ENCODE assay signal across 23 cellular contexts in the genomic region with DNA sequence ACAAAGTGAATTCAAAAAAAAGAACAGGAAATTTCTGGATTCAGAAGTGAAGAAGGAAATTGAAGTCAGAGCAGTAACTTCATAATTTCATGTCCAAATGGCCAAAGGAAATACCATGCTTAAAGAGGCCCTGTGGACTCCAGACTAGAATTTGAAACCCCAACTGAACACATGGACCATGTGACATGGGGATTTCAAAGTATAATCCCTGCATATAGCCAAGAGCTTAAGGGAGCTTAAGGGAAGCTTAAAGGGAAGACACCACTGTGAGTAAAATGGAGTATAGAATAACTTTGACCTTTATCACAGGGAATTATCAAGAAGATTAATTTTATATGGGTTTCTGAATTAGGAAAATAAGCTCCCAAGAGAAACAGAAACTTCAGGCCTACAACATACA.
A peak's percentile ranks its signal among the peaks of the same experiment; 100 is the strongest.
DNase-seq lines count a peak whose midpoint lies in the region; ATAC-seq, FAIRE-seq and TF ChIP-seq lines count a peak whose summit lies in the region.
"Had no signal": no experiment of that assay in that cellular context is flagged by ENCODE, and none has a peak within 500 bp of the region (broad histone marks: within the 10 kb centered on the region; RNA-seq: fewer than 3 reads in every experiment).

No MANE protein-coding gene starts in this region.

- H3K9me3 ChIP-seq in WERI-Rb-1 (ENCODE audit: severe bottlenecking) = no peaks in the 10 kb centered on the region
- H3K9me3 ChIP-seq in smooth muscle cell (replicated peaks; ENCODE audit: low read depth) = no peaks in the 10 kb centered on the region
- no peaks in the 10 kb centered on the region for H3K9me3 ChIP-seq in gastrocnemius medialis
- H3K9me3 ChIP-seq: A549, BE2C, Caco-2, HAP-1 had no signal

- peak; percentile 98 for FAIRE-seq in D721Med (lab: Jason Lieb, UNC)
- FAIRE-seq: A549, G401.6, GM12892, H54 had no signal

- H3K79me2 ChIP-seq in smooth muscle cell (ENCODE audit: low read depth) = no peaks in the 10 kb centered on the region

- DNase-seq in D721Med (ENCODE audit: insufficient read length, low spot score) (peak; percentile 18), NCI-H82 (lab: John Stamatoyannopoulos, UW) (peak; percentile 91), WERI-Rb-1 (peak; percentile 14), smooth muscle cell (lab: John Stamatoyannopoulos, UW; ENCODE audit: unreplicated experiment) (no peak), cerebellum (ENCODE audit: low spot score) (no peak), HK-2 (ENCODE audit: unreplicated experiment) (no peak), gastrocnemius medialis (no peak)
- DNase-seq: 8988T; ACHN; AML-193; BE2C; Caco-2; CD4-positive, alpha-beta memory T cell; DMS153; DND-41; GOT3; HFFc6 had no signal

- no peak overlapping the region for H3K27ac ChIP-seq in WERI-Rb-1
- no peak overlapping the region for H3K27ac ChIP-seq in smooth muscle cell (ENCODE audit: low read depth)
- H3K27ac ChIP-seq in gastrocnemius medialis = no peak overlapping the region
- H3K27ac ChIP-seq: A549; BLaER1 treated with 17β-estradiol and CSF1 and Interleukin-3, amounts not matched to agents 10 nM and 100 nM had no signal

- no peaks in the 10 kb centered on the region for H3K27me3 ChIP-seq in WERI-Rb-1 (ENCODE audit: insufficient read depth, low read depth, severe bottlenecking)
- peaks cover 33% of the 10 kb centered on the region for H3K27me3 ChIP-seq in smooth muscle cell (ENCODE audit: low read depth)
- no peaks in the 10 kb centered on the region for H3K27me3 ChIP-seq in gastrocnemius medialis
- H3K27me3 ChIP-seq: BE2C; BLaER1 treated with 17β-estradiol and CSF1 and Interleukin-3, amounts not matched to agents 10 nM and 100 nM had no signal

- H3K9ac ChIP-seq in smooth muscle cell (ENCODE audit: low read depth) = no peak overlapping the region
- H3K9ac ChIP-seq: BLaER1 treated with 17β-estradiol and CSF1 and Interleukin-3, amounts not matched to agents 10 nM and 100 nM had no signal

- intact Hi-C loops in gastrocnemius medialis (cut with DNase I; ENCODE audit: low total_unique reads) = no loop called here

- ATAC-seq in gastrocnemius medialis = no peak
- ATAC-seq: A549 had no signal

- H3K4me2 ChIP-seq in smooth muscle cell = peak overlapping the region; percentile 33
- H3K4me2 ChIP-seq: A549; BLaER1 treated with 17β-estradiol and CSF1 and Interleukin-3, amounts not matched to agents 10 nM and 100 nM had no signal

- no peak overlapping the region for H3K4me3 ChIP-seq in WERI-Rb-1 (ENCODE audit: low read depth, low read length)
- no peak overlapping the region for H3K4me3 ChIP-seq in smooth muscle cell
- H3K4me3 ChIP-seq in gastrocnemius medialis = no peak overlapping the region
- H3K4me3 ChIP-seq: A549; BLaER1 treated with 17β-estradiol and CSF1 and Interleukin-3, amounts not matched to agents 10 nM and 100 nM; HAP-1 had no signal

- TF ChIP-seq POLR2A in gastrocnemius medialis (IDR thresholded peaks at IDR 0.05) = no peak

- H2AFZ ChIP-seq in smooth muscle cell (ENCODE audit: low read depth) = no peak overlapping the region

- H3F3A ChIP-seq in smooth muscle cell (ENCODE audit: low read depth) = no peaks in the 10 kb centered on the region

- H3K36me3 ChIP-seq in WERI-Rb-1 (no peaks in the 10 kb centered on the region), smooth muscle cell (ENCODE audit: low read depth) (no peaks in the 10 kb centered on the region), gastrocnemius medialis (no peaks in the 10 kb centered on the region)
- H3K36me3 ChIP-seq: BE2C; BLaER1 treated with 17β-estradiol and CSF1 and Interleukin-3, amounts not matched to agents 10 nM and 100 nM; HAP-1 had no signal

- in situ Hi-C loops in gastrocnemius medialis (cut with MboI; ENCODE audit: low sequenced_read_pairs in 4 of 4) = no loop called here

- H4K20me1 ChIP-seq in smooth muscle cell (ENCODE audit: low read depth) = no peaks in the 10 kb centered on the region
- H4K20me1 ChIP-seq: BLaER1 treated with 17β-estradiol and CSF1 and Interleukin-3, amounts not matched to agents 10 nM and 100 nM had no signal

- H3K4me1 ChIP-seq in smooth muscle cell (ENCODE audit: low read depth) (no peaks in the 10 kb centered on the region), gastrocnemius medialis (no peaks in the 10 kb centered on the region)
- H3K4me1 ChIP-seq: A549; BE2C; BLaER1 treated with 17β-estradiol and CSF1 and Interleukin-3, amounts not matched to agents 10 nM and 100 nM; Caco-2; HAP-1 had no signal

- no peak for TF ChIP-seq CTCF in D721Med (IDR thresholded peaks at IDR 0.05; ENCODE audit: insufficient read depth, missing control alignments)
- no peak for TF ChIP-seq CTCF in WERI-Rb-1 (IDR thresholded peaks at IDR 0.05; ENCODE audit: low read depth, low read length)
- no peak for TF ChIP-seq CTCF in smooth muscle cell (IDR thresholded peaks at IDR 0.05; ENCODE audit: borderline replicate concordance, insufficient read depth, poor library complexity, severe bottlenecking)
- TF ChIP-seq CTCF in gastrocnemius medialis (IDR thresholded peaks at IDR 0.05 in 4 of 5, conservative IDR thresholded peaks at IDR 0.05 in 1 of 5) = no peak

Comparison
In these comparisons a context has a peak if more than half of its experiments do, and no peak if none do; other contexts are left out.
1. DNase-seq: peak in D721Med (single experiment), NCI-H82 (single experiment) and WERI-Rb-1 (single experiment); none in smooth muscle cell (single experiment), cerebellum (single experiment), HK-2 (single experiment) and gastrocnemius medialis (0 of 2).